In the genomic region with DNA sequence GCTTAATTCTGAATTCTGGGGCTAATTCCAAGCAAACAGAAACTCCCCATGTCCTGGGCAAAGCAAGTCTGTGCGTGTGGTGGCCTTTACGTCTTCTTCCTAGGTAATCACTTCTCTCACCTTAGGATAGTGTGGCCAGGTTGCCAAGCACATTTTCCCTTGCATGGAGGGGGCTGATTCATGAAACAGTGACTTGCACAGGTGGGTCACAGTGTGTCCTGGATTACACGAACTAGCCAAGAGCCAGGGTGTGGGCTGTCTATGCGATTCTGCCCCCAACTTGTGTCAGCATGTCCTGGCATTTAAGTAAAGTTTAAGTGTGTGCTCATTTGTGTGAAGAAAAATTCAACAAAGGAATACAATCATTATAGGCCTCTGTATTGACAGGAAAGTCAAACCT, we compare ENCODE assay signal across 27 cellular contexts.
"Had no signal": no experiment of that assay in that cellular context is flagged by ENCODE, and none has a peak within 500 bp of the region (broad histone marks: within the 10 kb centered on the region; RNA-seq: fewer than 3 reads in every experiment).

No MANE protein-coding gene starts in this region.

- H3K27ac Mint-ChIP-seq: activated CD4-positive, alpha-beta memory T cell treated with anti-CD3 and anti-CD28 coated beads, Interleukin-2, amount 10 ng/mL, durations not matched to agents 7 days and 5 days; activated CD4-positive, alpha-beta T cell treated with anti-CD3 and anti-CD28 coated beads, Interleukin-2, amount 10 ng/mL, durations not matched to agents 7 days and 5 days; activated T-cell treated with anti-CD3 and anti-CD28 coated beads, Interleukin-2, amount 50 U/mL, for 24 hours; naive thymus-derived CD4-positive, alpha-beta T cell; stimulated activated effector memory CD8-positive, alpha-beta T cell treated with anti-CD3 and anti-CD28 coated beads, Interleukin-12 subunit alpha, Interleukin-12 subunit beta, amount 100 ng/mL, for 72 hours; stimulated activated naive CD8-positive, alpha-beta T cell treated with anti-CD3 and anti-CD28 coated beads, Interleukin-15, Interleukin-2, amounts not matched to agents 100 ng/mL and 50 ng/mL, for 24 hours had no signal

- H3K27ac ChIP-seq: gastroesophageal sphincter, pancreas, prostate gland, upper lobe of left lung, VCaP had no signal

- DNase-seq: activated CD4-positive, alpha-beta memory T cell treated with anti-CD3 and anti-CD28 coated beads, Interleukin-2, amount 10 ng/mL, durations not matched to agents 7 days and 5 days; activated CD4-positive, alpha-beta T cell treated with anti-CD3 and anti-CD28 coated beads, Interleukin-2, amount 10 ng/mL, durations not matched to agents 7 days and 5 days; activated CD8-positive, alpha-beta memory T cell treated with anti-CD3 and anti-CD28 coated beads, Interleukin-2, amount 50 U/mL, for 48 hours; activated gamma-delta T cell; activated naive CD4-positive, alpha-beta T cell treated with anti-CD3 and anti-CD28 coated beads, Interleukin-2, amount 50 U/mL, for 16 hours; activated T-cell treated with anti-CD3 and anti-CD28 coated beads, Interleukin-2, amount 50 U/mL, for 24 hours; amniotic stem cell; central memory CD4-positive, alpha-beta T cell; hippocampal formation; kidney; left colon; midbrain; naive thymus-derived CD4-positive, alpha-beta T cell; nucleus accumbens; pancreas; retina; stimulated activated CD4-positive, alpha-beta T cell treated with anti-CD3 and anti-CD28 coated beads, Interleukin-4, amount 100 ng/mL, for 24 hours; substantia nigra; upper lobe of left lung had no signal

- H3K4me1 Mint-ChIP-seq: activated CD4-positive, alpha-beta memory T cell treated with anti-CD3 and anti-CD28 coated beads, Interleukin-2, amount 10 ng/mL, durations not matched to agents 7 days and 5 days; activated CD4-positive, alpha-beta T cell treated with anti-CD3 and anti-CD28 coated beads, Interleukin-2, amount 10 ng/mL, durations not matched to agents 7 days and 5 days; naive thymus-derived CD4-positive, alpha-beta T cell; stimulated activated effector memory CD8-positive, alpha-beta T cell treated with anti-CD3 and anti-CD28 coated beads, Interleukin-12 subunit alpha, Interleukin-12 subunit beta, amount 100 ng/mL, for 72 hours had no signal

- H3K4me3 ChIP-seq: gastroesophageal sphincter, pancreas, prostate gland, skin epidermis, upper lobe of left lung had no signal

- H3K9me3 Mint-ChIP-seq: activated CD4-positive, alpha-beta memory T cell treated with anti-CD3 and anti-CD28 coated beads, Interleukin-2, amount 10 ng/mL, durations not matched to agents 7 days and 5 days; activated CD4-positive, alpha-beta T cell treated with anti-CD3 and anti-CD28 coated beads, Interleukin-2, amount 10 ng/mL, durations not matched to agents 7 days and 5 days; activated T-cell treated with anti-CD3 and anti-CD28 coated beads, Interleukin-2, amount 50 U/mL, for 24 hours; naive thymus-derived CD4-positive, alpha-beta T cell; stimulated activated effector memory CD8-positive, alpha-beta T cell treated with anti-CD3 and anti-CD28 coated beads, Interleukin-12 subunit alpha, Interleukin-12 subunit beta, amount 100 ng/mL, for 72 hours; stimulated activated naive CD8-positive, alpha-beta T cell treated with anti-CD3 and anti-CD28 coated beads, Interleukin-15, Interleukin-2, amounts not matched to agents 100 ng/mL and 50 ng/mL, for 24 hours had no signal

- H3K4me3 Mint-ChIP-seq: activated CD4-positive, alpha-beta memory T cell treated with anti-CD3 and anti-CD28 coated beads, Interleukin-2, amount 10 ng/mL, durations not matched to agents 7 days and 5 days; activated CD4-positive, alpha-beta T cell treated with anti-CD3 and anti-CD28 coated beads, Interleukin-2, amount 10 ng/mL, durations not matched to agents 7 days and 5 days; activated T-cell treated with anti-CD3 and anti-CD28 coated beads, Interleukin-2, amount 50 U/mL, for 24 hours; naive thymus-derived CD4-positive, alpha-beta T cell; stimulated activated effector memory CD8-positive, alpha-beta T cell treated with anti-CD3 and anti-CD28 coated beads, Interleukin-12 subunit alpha, Interleukin-12 subunit beta, amount 100 ng/mL, for 72 hours; stimulated activated naive CD8-positive, alpha-beta T cell treated with anti-CD3 and anti-CD28 coated beads, Interleukin-15, Interleukin-2, amounts not matched to agents 100 ng/mL and 50 ng/mL, for 24 hours had no signal

- H3K9me3 ChIP-seq: gastroesophageal sphincter, pancreas, prostate gland, upper lobe of left lung had no signal

- H3K36me3 Mint-ChIP-seq: naive thymus-derived CD4-positive, alpha-beta T cell; stimulated activated effector memory CD8-positive, alpha-beta T cell treated with anti-CD3 and anti-CD28 coated beads, Interleukin-12 subunit alpha, Interleukin-12 subunit beta, amount 100 ng/mL, for 72 hours had no signal

- H3K27me3 ChIP-seq: gastroesophageal sphincter, pancreas, upper lobe of left lung had no signal

- H3K4me1 ChIP-seq: gastroesophageal sphincter, pancreas, prostate gland, upper lobe of left lung had no signal

- ATAC-seq: activated CD4-positive, CD25-positive, alpha-beta regulatory T cell treated with anti-CD3 and anti-CD28 coated beads, Interleukin-2, amount 50 U/mL, for 24 hours; gastroesophageal sphincter; left colon; naive thymus-derived CD4-positive, alpha-beta T cell; pancreas; sciatic nerve; stimulated activated effector memory CD8-positive, alpha-beta T cell treated with anti-CD3 and anti-CD28 coated beads, Interleukin-12 subunit alpha, Interleukin-12 subunit beta, amount 100 ng/mL, for 72 hours had no signal

- H3K36me3 ChIP-seq: gastroesophageal sphincter, pancreas, prostate gland, upper lobe of left lung had no signal
